In genomic region chr7:27359737-27360136, GRCh38 we compare ENCODE assay signal across 20 cellular contexts.
"Had no signal": no experiment of that assay in that cellular context is flagged by ENCODE, and none has a peak within 500 bp of the region (broad histone marks: within the 10 kb centered on the region; RNA-seq: fewer than 3 reads in every experiment).

No MANE protein-coding gene starts in this region.

- ATAC-seq: effector memory CD8-positive, alpha-beta T cell; gastrocnemius medialis; psoas muscle; stimulated activated naive B cell treated with anti-CD40 and anti-IgM and Interleukin-4, amounts not matched to agents 10 μg/mL and 1 μg/mL and 100 μg/mL, for 72 hours; stimulated activated naive CD8-positive, alpha-beta T cell treated with anti-CD3 and anti-CD28 coated beads, Interleukin-15, amount 100 ng/mL, for 72 hours had no signal

- H3K36me3 Mint-ChIP-seq: naive B cell; stimulated activated naive B cell treated with anti-CD40 and anti-IgM and Interleukin-4, amounts not matched to agents 10 μg/mL and 1 μg/mL and 100 μg/mL, for 72 hours had no signal

- H3K9ac ChIP-seq: parathyroid adenoma had no signal

- H3K4me3 ChIP-seq: esophagus muscularis mucosa, gastrocnemius medialis, left ventricle myocardium inferior, psoas muscle, right lobe of liver, testis, tibial nerve had no signal

- DNase-seq: effector memory CD8-positive, alpha-beta T cell; gastrocnemius medialis; glutamatergic neuron; islet precursor cell; left ventricle myocardium inferior; naive B cell; nephron progenitor cell; psoas muscle; retina; right lobe of liver; stimulated activated CD4-positive, alpha-beta T cell treated with anti-CD3 and anti-CD28 coated beads, Interleukin-15, amount 100 ng/mL, for 24 hours; stimulated activated CD4-positive, alpha-beta T cell treated with anti-CD3 and anti-CD28 coated beads, Interleukin-1b, Interleukin-23, amount 100 ng/mL, for 48 hours; stimulated activated CD4-positive, alpha-beta T cell treated with anti-CD3 and anti-CD28 coated beads, Interleukin-4, amount 100 ng/mL, for 24 hours; stimulated activated naive B cell treated with anti-CD40 and anti-IgM and Interleukin-4, amounts not matched to agents 10 μg/mL and 1 μg/mL and 100 μg/mL, for 72 hours; stimulated activated naive CD8-positive, alpha-beta T cell treated with anti-CD3 and anti-CD28 coated beads, Interleukin-15, amount 100 ng/mL, for 72 hours; testis had no signal

- H3K4me1 ChIP-seq: left ventricle myocardium inferior, parathyroid adenoma, psoas muscle, testis had no signal

- H3K27ac Mint-ChIP-seq: effector memory CD8-positive, alpha-beta T cell; naive B cell; nephron progenitor cell; stimulated activated naive B cell treated with anti-CD40 and anti-IgM and Interleukin-4, amounts not matched to agents 10 μg/mL and 1 μg/mL and 100 μg/mL, for 72 hours; stimulated activated naive CD8-positive, alpha-beta T cell treated with anti-CD3 and anti-CD28 coated beads, Interleukin-15, amount 100 ng/mL, for 72 hours had no signal

- H3K9me3 Mint-ChIP-seq: effector memory CD8-positive, alpha-beta T cell; naive B cell; nephron progenitor cell; stimulated activated naive B cell treated with anti-CD40 and anti-IgM and Interleukin-4, amounts not matched to agents 10 μg/mL and 1 μg/mL and 100 μg/mL, for 72 hours; stimulated activated naive CD8-positive, alpha-beta T cell treated with anti-CD3 and anti-CD28 coated beads, Interleukin-15, amount 100 ng/mL, for 72 hours had no signal

- H3K4me1 Mint-ChIP-seq: naive B cell; stimulated activated naive B cell treated with anti-CD40 and anti-IgM and Interleukin-4, amounts not matched to agents 10 μg/mL and 1 μg/mL and 100 μg/mL, for 72 hours; stimulated activated naive CD8-positive, alpha-beta T cell treated with anti-CD3 and anti-CD28 coated beads, Interleukin-15, amount 100 ng/mL, for 72 hours had no signal

- H2AFZ ChIP-seq: parathyroid adenoma had no signal

- H3K27me3 ChIP-seq: right lobe of liver, testis, tibial nerve had no signal

- H3K9me3 ChIP-seq: esophagus muscularis mucosa, gastrocnemius medialis, left ventricle myocardium inferior, psoas muscle, right lobe of liver, testis, tibial nerve had no signal

- H3K27ac ChIP-seq: epithelial cell of prostate, esophagus muscularis mucosa, gastrocnemius medialis, left ventricle myocardium inferior, parathyroid adenoma, psoas muscle, right lobe of liver, testis, tibial nerve had no signal

- H3K4me3 Mint-ChIP-seq: effector memory CD8-positive, alpha-beta T cell; naive B cell; nephron progenitor cell; stimulated activated naive B cell treated with anti-CD40 and anti-IgM and Interleukin-4, amounts not matched to agents 10 μg/mL and 1 μg/mL and 100 μg/mL, for 72 hours; stimulated activated naive CD8-positive, alpha-beta T cell treated with anti-CD3 and anti-CD28 coated beads, Interleukin-15, amount 100 ng/mL, for 72 hours had no signal

- H3K79me2 ChIP-seq: parathyroid adenoma had no signal

- H3K36me3 ChIP-seq: esophagus muscularis mucosa, gastrocnemius medialis, left ventricle myocardium inferior, right lobe of liver, tibial nerve had no signal
